In genomic region chr1:164792410-164793004, GRCh38 we compare ENCODE assay signal across 34 cellular contexts.
"Had no signal": no experiment of that assay in that cellular context is flagged by ENCODE, and none has a peak within 500 bp of the region (broad histone marks: within the 10 kb centered on the region; RNA-seq: fewer than 3 reads in every experiment).

No MANE protein-coding gene starts in this region.

- DNase-seq: activated CD4-positive, alpha-beta memory T cell treated with anti-CD3 and anti-CD28 coated beads for 36 hours; activated CD4-positive, alpha-beta T cell treated with anti-CD3 and anti-CD28 coated beads, Interleukin-2, amount 10 ng/mL, durations not matched to agents 24 days and 14 days; activated CD4-positive, CD25-positive, alpha-beta regulatory T cell treated with anti-CD3 and anti-CD28 coated beads, Interleukin-2, amount 50 U/mL, for 72 hours; activated CD8-positive, alpha-beta memory T cell treated with anti-CD3 and anti-CD28 coated beads, Interleukin-2, amount 50 U/mL, for 4 hours; activated effector memory CD4-positive, alpha-beta T cell treated with anti-CD3 and anti-CD28 coated beads, Interleukin-2, amount 50 U/mL, for 16 hours; activated naive CD4-positive, alpha-beta T cell treated with anti-CD3 and anti-CD28 coated beads for 36 hours; activated naive CD8-positive, alpha-beta T cell treated with anti-CD3 and anti-CD28 coated beads for 36 hours; activated T-cell treated with anti-CD3 and anti-CD28 coated beads, Interleukin-2, amount 50 U/mL, for 1 hour; adrenal gland; brain microvascular endothelial cell; effector memory CD8-positive, alpha-beta T cell; erythroblast; heart left ventricle; hypothalamus; kidney glomerular epithelial cell; lower lobe of right lung; mesenchymal stem cell; natural killer cell; retina; stimulated activated CD4-positive, alpha-beta T cell treated with anti-CD3 and anti-CD28 coated beads, Interleukin-1b, Interleukin-23, amount 100 ng/mL, for 48 hours; stimulated activated CD4-positive, alpha-beta T cell treated with anti-CD3 and anti-CD28 coated beads, Interleukin-4, amount 100 ng/mL, for 4 hours; stimulated activated CD8-positive, alpha-beta memory T cell treated with anti-CD3 and anti-CD28 coated beads, Interleukin-4, amount 100 ng/mL, for 48 hours; stimulated activated naive CD8-positive, alpha-beta T cell treated with anti-CD3 and anti-CD28 coated beads, Interleukin-15, amount 100 ng/mL, for 72 hours; substantia nigra; SW 1271; T-helper 9 cell; thyroid gland; WERI-Rb-1 had no signal

- H3K9me3 ChIP-seq: adrenal gland, ascending aorta, heart left ventricle, lower lobe of right lung, prostate gland, thyroid gland had no signal

- H3K4me2 ChIP-seq: smooth muscle cell had no signal

- H3K36me3 ChIP-seq: ascending aorta, brain microvascular endothelial cell, prostate gland, WERI-Rb-1 had no signal

- H3K27me3 ChIP-seq: adrenal gland, ascending aorta, brain microvascular endothelial cell, heart left ventricle, thyroid gland had no signal

- ATAC-seq: effector memory CD8-positive, alpha-beta T cell; heart left ventricle; left lobe of liver; lower lobe of right lung; natural killer cell; stimulated activated memory B cell treated with anti-CD40 and anti-IgM and Interleukin-4, amounts not matched to agents 10 μg/mL and 1 μg/mL and 100 μg/mL, for 72 hours; stimulated activated naive CD8-positive, alpha-beta T cell treated with anti-CD3 and anti-CD28 coated beads, Interleukin-15, amount 100 ng/mL, for 72 hours had no signal

- H3K27ac ChIP-seq: ascending aorta, brain microvascular endothelial cell, coronary artery, lower lobe of right lung, thyroid gland, WERI-Rb-1 had no signal

- H3K4me3 ChIP-seq: adrenal gland, ascending aorta, coronary artery, heart left ventricle, lower lobe of right lung, prostate gland, smooth muscle cell, thyroid gland had no signal
